In genomic region chr17:29100296-29100695, GRCh38 we compare ENCODE assay signal across 20 cellular contexts.
"Had no signal": no experiment of that assay in that cellular context is flagged by ENCODE, and none has a peak within 500 bp of the region (broad histone marks: within the 10 kb centered on the region; RNA-seq: fewer than 3 reads in every experiment).

No MANE protein-coding gene starts in this region.

- H3K4me3 Mint-ChIP-seq: naive thymus-derived CD4-positive, alpha-beta T cell; nephron progenitor cell; stimulated activated memory B cell treated with anti-CD40 and anti-IgM and Interleukin-4, amounts not matched to agents 10 μg/mL and 1 μg/mL and 100 μg/mL, for 72 hours; stimulated activated naive CD8-positive, alpha-beta T cell treated with anti-CD3 and anti-CD28 coated beads, Interleukin-15, Interleukin-2, amounts not matched to agents 100 ng/mL and 50 ng/mL, for 24 hours had no signal

- H3K9me3 ChIP-seq: esophagus muscularis mucosa, gastrocnemius medialis, heart right ventricle, psoas muscle, right lobe of liver, testis, tibial nerve, upper lobe of right lung, vagina had no signal

- H3K27me3 ChIP-seq: esophagus muscularis mucosa, gastrocnemius medialis, heart right ventricle, right lobe of liver, testis, tibial nerve, upper lobe of right lung, vagina had no signal

- DNase-seq: effector memory CD4-positive, alpha-beta T cell; gastrocnemius medialis; heart right ventricle; hypothalamus; kidney glomerular epithelial cell; naive thymus-derived CD4-positive, alpha-beta T cell; nephron progenitor cell; psoas muscle; retina; right lobe of liver; stimulated activated CD4-positive, alpha-beta T cell treated with anti-CD3 and anti-CD28 coated beads, Interleukin-4, amount 100 ng/mL, for 1 hour; stimulated activated CD8-positive, alpha-beta memory T cell treated with anti-CD3 and anti-CD28 coated beads, Interleukin-4, amount 100 ng/mL, for 48 hours; testis; upper lobe of right lung had no signal

- H3K4me3 ChIP-seq: esophagus muscularis mucosa, gastrocnemius medialis, heart right ventricle, psoas muscle, right lobe of liver, testis, tibial nerve, upper lobe of right lung, vagina had no signal

- H3K4me1 Mint-ChIP-seq: stimulated activated memory B cell treated with anti-CD40 and anti-IgM and Interleukin-4, amounts not matched to agents 10 μg/mL and 1 μg/mL and 100 μg/mL, for 72 hours had no signal

- ATAC-seq: gastrocnemius medialis; heart right ventricle; naive thymus-derived CD4-positive, alpha-beta T cell; psoas muscle; right lobe of liver; stimulated activated memory B cell treated with anti-CD40 and anti-IgM and Interleukin-4, amounts not matched to agents 10 μg/mL and 1 μg/mL and 100 μg/mL, for 72 hours; upper lobe of right lung had no signal

- H3K27ac Mint-ChIP-seq: nephron progenitor cell; stimulated activated memory B cell treated with anti-CD40 and anti-IgM and Interleukin-4, amounts not matched to agents 10 μg/mL and 1 μg/mL and 100 μg/mL, for 72 hours; stimulated activated naive CD8-positive, alpha-beta T cell treated with anti-CD3 and anti-CD28 coated beads, Interleukin-15, Interleukin-2, amounts not matched to agents 100 ng/mL and 50 ng/mL, for 24 hours had no signal

- H3K4me1 ChIP-seq: right lobe of liver, testis, tibial nerve, upper lobe of right lung, vagina had no signal

- H3K27ac ChIP-seq: epithelial cell of prostate, esophagus muscularis mucosa, heart right ventricle, psoas muscle, right lobe of liver, testis, tibial nerve, upper lobe of right lung, vagina had no signal

- H3K27me3 Mint-ChIP-seq: naive thymus-derived CD4-positive, alpha-beta T cell; stimulated activated memory B cell treated with anti-CD40 and anti-IgM and Interleukin-4, amounts not matched to agents 10 μg/mL and 1 μg/mL and 100 μg/mL, for 72 hours; stimulated activated naive CD8-positive, alpha-beta T cell treated with anti-CD3 and anti-CD28 coated beads, Interleukin-15, Interleukin-2, amounts not matched to agents 100 ng/mL and 50 ng/mL, for 24 hours had no signal

- H3K9me3 Mint-ChIP-seq: naive thymus-derived CD4-positive, alpha-beta T cell; nephron progenitor cell; stimulated activated memory B cell treated with anti-CD40 and anti-IgM and Interleukin-4, amounts not matched to agents 10 μg/mL and 1 μg/mL and 100 μg/mL, for 72 hours; stimulated activated naive CD8-positive, alpha-beta T cell treated with anti-CD3 and anti-CD28 coated beads, Interleukin-15, Interleukin-2, amounts not matched to agents 100 ng/mL and 50 ng/mL, for 24 hours had no signal
